32 cellular contexts compared by ENCODE assay signal in genomic region chr3:153634683-153635082, GRCh38.
"Had no signal": no experiment of that assay in that cellular context is flagged by ENCODE, and none has a peak within 500 bp of the region (broad histone marks: within the 10 kb centered on the region; RNA-seq: fewer than 3 reads in every experiment).

No MANE protein-coding gene starts in this region.

- ATAC-seq: PC-3, SK-N-SH treated with all-trans-retinoic acid at 6 μM for 48 hours had no signal

- H3K27me3 Mint-ChIP-seq: activated CD4-positive, alpha-beta memory T cell treated with anti-CD3 and anti-CD28 coated beads for 36 hours; activated naive CD8-positive, alpha-beta T cell treated with anti-CD3 and anti-CD28 coated beads, Interleukin-2, amount 10 ng/mL, durations not matched to agents 7 days and 5 days had no signal

- H3K27ac ChIP-seq: ascending aorta, KMS-11, Peyer's patch, VCaP had no signal

- H3K4me3 ChIP-seq: ascending aorta, Peyer's patch had no signal

- H3K9me3 ChIP-seq: ascending aorta, Peyer's patch had no signal

- H3K4me3 Mint-ChIP-seq: activated B cell treated with CpG ODN at 0.5 μM for 24 hours; activated CD4-positive, alpha-beta memory T cell treated with anti-CD3 and anti-CD28 coated beads for 36 hours; activated naive CD8-positive, alpha-beta T cell treated with anti-CD3 and anti-CD28 coated beads, Interleukin-2, amount 10 ng/mL, durations not matched to agents 7 days and 5 days had no signal

- H3K9ac ChIP-seq: KMS-11 had no signal

- H3K27me3 ChIP-seq: ascending aorta, Peyer's patch had no signal

- DNase-seq: activated B cell treated with CpG ODN at 0.5 μM for 24 hours; activated CD4-positive, alpha-beta memory T cell treated with anti-CD3 and anti-CD28 coated beads for 36 hours; activated CD4-positive, alpha-beta T cell treated with anti-CD3 and anti-CD28 coated beads for 4 hours; activated CD4-positive, alpha-beta T cell treated with anti-CD3 and anti-CD28 coated beads, Interleukin-2, amount 50 U/mL, for 1 hour; activated CD4-positive, CD25-positive, alpha-beta regulatory T cell treated with anti-CD3 and anti-CD28 coated beads, Interleukin-2, amount 50 U/mL, for 72 hours; activated CD8-positive, alpha-beta memory T cell treated with anti-CD3 and anti-CD28 coated beads, Interleukin-2, amount 50 U/mL, for 4 hours; activated effector memory CD4-positive, alpha-beta T cell treated with Interleukin-2 at 50 U/mL for 16 hours; activated naive CD4-positive, alpha-beta T cell treated with anti-CD3 and anti-CD28 coated beads, Interleukin-2, amount 50 U/mL, for 16 hours; activated naive CD8-positive, alpha-beta T cell treated with anti-CD3 and anti-CD28 coated beads, Interleukin-2, amount 10 ng/mL, durations not matched to agents 7 days and 5 days; activated T-cell treated with anti-CD3 and anti-CD28 coated beads, Interleukin-2, amount 50 U/mL, for 48 hours; amygdala; MM.1S; MV-4-11; NCI-H1092; NCI-H1436 treated with DMSO at 0.1 percent for 48 hours; NCI-H1694 treated with DMSO at 0.1 percent for 48 hours; NCI-H2029; NCI-H510A; NCI-H526; NCI-H748 treated with DMSO at 0.1 percent for 48 hours; NK-92 treated with Interleukin-12 subunit alpha and Interleukin-12 subunit beta, amount 100 ng/mL, for 24 hours; PC-3; Peyer's patch; RPMI8226; SIG-M5; T-helper 1 cell; T-helper 2 cell; T-helper 9 cell had no signal

- H3K27ac Mint-ChIP-seq: activated B cell treated with CpG ODN at 0.5 μM for 24 hours; activated CD4-positive, alpha-beta memory T cell treated with anti-CD3 and anti-CD28 coated beads for 36 hours; activated naive CD8-positive, alpha-beta T cell treated with anti-CD3 and anti-CD28 coated beads, Interleukin-2, amount 10 ng/mL, durations not matched to agents 7 days and 5 days had no signal

- H3K4me1 Mint-ChIP-seq: activated B cell treated with CpG ODN at 0.5 μM for 24 hours had no signal

- H3K36me3 Mint-ChIP-seq: activated CD4-positive, alpha-beta memory T cell treated with anti-CD3 and anti-CD28 coated beads for 36 hours; activated naive CD8-positive, alpha-beta T cell treated with anti-CD3 and anti-CD28 coated beads, Interleukin-2, amount 10 ng/mL, durations not matched to agents 7 days and 5 days had no signal

- H3K36me3 ChIP-seq: ascending aorta, Peyer's patch had no signal

- H3K9me3 Mint-ChIP-seq: activated B cell treated with CpG ODN at 0.5 μM for 24 hours; activated CD4-positive, alpha-beta memory T cell treated with anti-CD3 and anti-CD28 coated beads for 36 hours; activated naive CD8-positive, alpha-beta T cell treated with anti-CD3 and anti-CD28 coated beads, Interleukin-2, amount 10 ng/mL, durations not matched to agents 7 days and 5 days had no signal

- H3K4me1 ChIP-seq: ascending aorta, Peyer's patch had no signal
